24 cellular contexts compared by ENCODE assay signal in genomic region chr11:77505956-77506355, GRCh38.
"Had no signal": no experiment of that assay in that cellular context is flagged by ENCODE, and none has a peak within 500 bp of the region (broad histone marks: within the 10 kb centered on the region; RNA-seq: fewer than 3 reads in every experiment).

No MANE protein-coding gene starts in this region.

- H3K27me3 ChIP-seq: gastrocnemius medialis, right atrium auricular region, spleen, thyroid gland had no signal

- DNase-seq: activated CD4-positive, alpha-beta T cell treated with anti-CD3 and anti-CD28 coated beads, Interleukin-2, amount 10 ng/mL, durations not matched to agents 7 days and 5 days; activated CD4-positive, CD25-positive, alpha-beta regulatory T cell treated with anti-CD3 and anti-CD28 coated beads, Interleukin-2, amount 50 U/mL, for 72 hours; activated CD8-positive, alpha-beta memory T cell treated with anti-CD3 and anti-CD28 coated beads, Interleukin-2, amount 10 ng/mL, durations not matched to agents 7 days and 5 days; activated CD8-positive, alpha-beta T cell treated with anti-CD3 and anti-CD28 coated beads for 36 hours; activated effector memory CD4-positive, alpha-beta T cell treated with anti-CD3 and anti-CD28 coated beads, Interleukin-2, amount 50 U/mL, for 16 hours; activated naive CD4-positive, alpha-beta T cell treated with anti-CD3 and anti-CD28 coated beads, Interleukin-2, amount 50 U/mL, for 16 hours; activated naive CD8-positive, alpha-beta T cell treated with anti-CD3 and anti-CD28 coated beads, Interleukin-2, amount 50 U/mL, for 24 hours; activated T-cell treated with anti-CD3 and anti-CD28 coated beads for 4 hours; caudate nucleus; effector CD4-positive, alpha-beta T cell; gastrocnemius medialis; hippocampal formation; left ventricle myocardium inferior; midbrain; natural killer cell; spleen; stimulated activated CD4-positive, alpha-beta T cell treated with anti-CD3 and anti-CD28 coated beads, Interleukin-4, amount 100 ng/mL, for 24 hours; stimulated activated naive CD8-positive, alpha-beta T cell treated with anti-CD3 and anti-CD28 coated beads, Interleukin-15, Interleukin-2, amounts not matched to agents 100 U/mL and 50 U/mL, for 24 hours; substantia nigra; T-helper 2 cell; thyroid gland had no signal

- H3K4me3 Mint-ChIP-seq: activated CD4-positive, alpha-beta T cell treated with anti-CD3 and anti-CD28 coated beads, Interleukin-2, amount 10 ng/mL, durations not matched to agents 7 days and 5 days; activated CD8-positive, alpha-beta memory T cell treated with anti-CD3 and anti-CD28 coated beads, Interleukin-2, amount 10 ng/mL, durations not matched to agents 7 days and 5 days; activated CD8-positive, alpha-beta T cell treated with anti-CD3 and anti-CD28 coated beads for 36 hours; activated naive CD8-positive, alpha-beta T cell treated with anti-CD3 and anti-CD28 coated beads, Interleukin-2, amount 50 U/mL, for 24 hours; dendritic cell treated with granulocyte-macrophage colony-stimulating factor and Interleukin-4, amounts not matched to agents 40 ng/mL and 50 ng/mL, for 4 days; natural killer cell had no signal

- H3K36me3 Mint-ChIP-seq: activated CD8-positive, alpha-beta memory T cell treated with anti-CD3 and anti-CD28 coated beads, Interleukin-2, amount 10 ng/mL, durations not matched to agents 7 days and 5 days; natural killer cell had no signal

- ATAC-seq: activated CD8-positive, alpha-beta memory T cell treated with anti-CD3 and anti-CD28 coated beads, Interleukin-2, amount 10 ng/mL, durations not matched to agents 7 days and 5 days; activated CD8-positive, alpha-beta T cell treated with anti-CD3 and anti-CD28 coated beads for 36 hours; activated naive CD8-positive, alpha-beta T cell treated with anti-CD3 and anti-CD28 coated beads, Interleukin-2, amount 50 U/mL, for 24 hours; gastrocnemius medialis; natural killer cell; stimulated activated naive CD8-positive, alpha-beta T cell treated with anti-CD3 and anti-CD28 coated beads, Interleukin-15, Interleukin-2, amounts not matched to agents 100 U/mL and 50 U/mL, for 24 hours had no signal

- H3K4me1 ChIP-seq: right atrium auricular region, thyroid gland had no signal

- H3K9me3 Mint-ChIP-seq: activated CD4-positive, alpha-beta T cell treated with anti-CD3 and anti-CD28 coated beads, Interleukin-2, amount 10 ng/mL, durations not matched to agents 7 days and 5 days; activated CD8-positive, alpha-beta T cell treated with anti-CD3 and anti-CD28 coated beads for 36 hours; natural killer cell had no signal

- H3K27me3 Mint-ChIP-seq: activated CD8-positive, alpha-beta T cell treated with anti-CD3 and anti-CD28 coated beads for 36 hours had no signal

- H3K4me3 ChIP-seq: gastrocnemius medialis, left ventricle myocardium inferior, right atrium auricular region, spleen, thyroid gland had no signal

- H3K4me1 Mint-ChIP-seq: activated CD4-positive, alpha-beta T cell treated with anti-CD3 and anti-CD28 coated beads, Interleukin-2, amount 10 ng/mL, durations not matched to agents 7 days and 5 days; activated CD8-positive, alpha-beta memory T cell treated with anti-CD3 and anti-CD28 coated beads, Interleukin-2, amount 10 ng/mL, durations not matched to agents 7 days and 5 days; natural killer cell had no signal

- H3K27ac Mint-ChIP-seq: activated CD4-positive, alpha-beta T cell treated with anti-CD3 and anti-CD28 coated beads, Interleukin-2, amount 10 ng/mL, durations not matched to agents 7 days and 5 days; activated CD8-positive, alpha-beta memory T cell treated with anti-CD3 and anti-CD28 coated beads, Interleukin-2, amount 10 ng/mL, durations not matched to agents 7 days and 5 days; activated CD8-positive, alpha-beta T cell treated with anti-CD3 and anti-CD28 coated beads for 36 hours; activated naive CD8-positive, alpha-beta T cell treated with anti-CD3 and anti-CD28 coated beads, Interleukin-2, amount 50 U/mL, for 24 hours; dendritic cell treated with granulocyte-macrophage colony-stimulating factor and Interleukin-4, amounts not matched to agents 40 ng/mL and 50 ng/mL, for 4 days; natural killer cell; progenitor cell of endocrine pancreas had no signal

- H3K36me3 ChIP-seq: gastrocnemius medialis, left ventricle myocardium inferior, right atrium auricular region, spleen, thyroid gland had no signal

- H3K9me3 ChIP-seq: gastrocnemius medialis, left ventricle myocardium inferior, right atrium auricular region, spleen, thyroid gland had no signal

- H3K27ac ChIP-seq: gastrocnemius medialis, left ventricle myocardium inferior, right atrium auricular region, spleen, thyroid gland had no signal
